In the genomic region with DNA sequence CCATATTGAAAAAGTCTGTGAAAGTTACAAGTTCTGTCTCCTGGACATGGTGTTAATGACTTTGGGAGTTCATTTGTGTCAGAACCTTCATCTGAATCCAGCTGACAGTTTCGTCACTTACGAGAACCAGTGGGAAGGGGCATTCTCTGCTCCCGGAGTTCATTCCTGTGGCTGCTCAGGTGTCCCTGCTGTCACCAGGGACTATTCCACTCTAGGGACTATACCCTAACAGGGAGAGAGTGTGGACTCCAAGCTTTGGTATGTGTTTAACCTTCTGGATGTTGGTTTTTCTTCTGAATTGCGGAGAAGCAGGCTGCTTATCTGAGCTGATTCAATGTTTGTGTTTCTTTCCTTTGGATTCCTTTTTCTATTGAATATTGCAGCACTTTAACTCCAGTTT, we compare ENCODE assay signal across 21 cellular contexts. TPM values are rescaled to one million over a fixed set of nuclear protein-coding genes. Genes with fewer than 3 reads are reported as not detected.
DNase-seq lines count a peak whose midpoint lies in the region; ATAC-seq and TF ChIP-seq lines count a peak whose summit lies in the region.
"Had no signal": no experiment of that assay in that cellular context is flagged by ENCODE, and none has a peak within 500 bp of the region (broad histone marks: within the 10 kb centered on the region; RNA-seq: fewer than 3 reads in every experiment).

No MANE protein-coding gene starts in this region.

- H3K27me3 Mint-ChIP-seq in natural killer cell (ENCODE audit: low read depth in 2 of 2) (no peaks in the 10 kb centered on the region), brain (peaks cover 3% of the 10 kb centered on the region)
- no peaks in the 10 kb centered on the region for H3K27me3 Mint-ChIP-seq in natural killer cell treated with Interleukin-12 subunit alpha and Interleukin-12 subunit beta and Interleukin-15 and Interleukin-18, amount 100 ng/mL, for 72 hours

- peak overlapping the region in 1 of 2 donors; percentile 10 for H3K27ac Mint-ChIP-seq in natural killer cell
- H3K27ac Mint-ChIP-seq in natural killer cell treated with Interleukin-12 subunit alpha and Interleukin-12 subunit beta and Interleukin-15 and Interleukin-18, amount 100 ng/mL, for 72 hours: no peak overlapping the region
- H3K27ac Mint-ChIP-seq in brain: no peak overlapping the region

- no peak overlapping the region for H3K4me3 ChIP-seq in mucosa of stomach (ENCODE audit: low read length)
- no peak overlapping the region for H3K4me3 ChIP-seq in esophagus squamous epithelium
- H3K4me3 ChIP-seq: PC-9 had no signal

- H3K4me1 ChIP-seq in mucosa of stomach (ENCODE audit: control insufficient read depth, insufficient read depth, low read length): peaks cover 7% of the 10 kb centered on the region
- H3K4me1 ChIP-seq in esophagus squamous epithelium: peaks cover 0 to 14% (median 3%) of the 10 kb centered on the region in 3 donors

- H3K9ac ChIP-seq in mucosa of stomach (ENCODE audit: low read length): peak overlapping the region; percentile 12

- H3K4me1 Mint-ChIP-seq in natural killer cell: peaks cover 11 to 15% of the 10 kb centered on the region in 2 donors
- peaks cover 0 to 10% of the 10 kb centered on the region in 2 donors for H3K4me1 Mint-ChIP-seq in natural killer cell treated with Interleukin-12 subunit alpha and Interleukin-12 subunit beta and Interleukin-15 and Interleukin-18, amount 100 ng/mL, for 72 hours (ENCODE audit: low read depth in 2 of 2)
- peaks cover 18% of the 10 kb centered on the region for H3K4me1 Mint-ChIP-seq in brain

- intact Hi-C loops in natural killer cell (cut with micrococcal nuclease) (no loop called here), esophagus squamous epithelium (cut with DNase I) (no loop called here)

- no peak for TF ChIP-seq POLR2A in esophagus squamous epithelium (IDR thresholded peaks at IDR 0.05)

- no peaks in the 10 kb centered on the region for H3K9me3 ChIP-seq in mucosa of stomach (ENCODE audit: control insufficient read depth, low read length)
- H3K9me3 ChIP-seq in esophagus squamous epithelium: no peaks in the 10 kb centered on the region

- no peaks in the 10 kb centered on the region for H3K9me3 Mint-ChIP-seq in natural killer cell
- no peaks in the 10 kb centered on the region for H3K9me3 Mint-ChIP-seq in natural killer cell treated with Interleukin-12 subunit alpha and Interleukin-12 subunit beta and Interleukin-15 and Interleukin-18, amount 100 ng/mL, for 72 hours
- H3K9me3 Mint-ChIP-seq in brain: peaks cover 4 to 10% (median 7%) of the 10 kb centered on the region in 5 experiments
- H3K9me3 Mint-ChIP-seq: IgD-negative memory B cell had no signal

- WGBS in esophagus squamous epithelium, 2 donors: 78 to 93% methylated on average over 4 of the region's 4 CpGs

- TF ChIP-seq CTCF in natural killer cell (IDR thresholded peaks at IDR 0.05): no peak
- no peak for TF ChIP-seq CTCF in brain (conservative IDR thresholded peaks at IDR 0.05)
- no peak for TF ChIP-seq CTCF in esophagus squamous epithelium (IDR thresholded peaks at IDR 0.05)

- H3K4me3 Mint-ChIP-seq in natural killer cell (peak overlapping the region; percentile 30), brain (peak overlapping the region; percentile 18 to 51 (median 22))
- no peak overlapping the region for H3K4me3 Mint-ChIP-seq in natural killer cell treated with Interleukin-12 subunit alpha and Interleukin-12 subunit beta and Interleukin-15 and Interleukin-18, amount 100 ng/mL, for 72 hours
- H3K4me3 Mint-ChIP-seq: CD14-positive monocyte had no signal

- ATAC-seq in natural killer cell: no peak
- ATAC-seq in natural killer cell treated with Interleukin-12 subunit alpha and Interleukin-12 subunit beta and Interleukin-15 and Interleukin-18, amount 100 ng/mL, for 72 hours: no peak

- H3K27me3 ChIP-seq in mucosa of stomach (ENCODE audit: control insufficient read depth, insufficient read depth, low read length): no peaks in the 10 kb centered on the region
- H3K27me3 ChIP-seq in esophagus squamous epithelium: no peaks in the 10 kb centered on the region

- H3K27ac ChIP-seq in esophagus squamous epithelium: no peak overlapping the region
- H3K27ac ChIP-seq: PC-9 had no signal

- no peaks in the 10 kb centered on the region for H3K36me3 ChIP-seq in mucosa of stomach (ENCODE audit: control insufficient read depth, insufficient read depth, low read length)
- no peaks in the 10 kb centered on the region for H3K36me3 ChIP-seq in esophagus squamous epithelium

- H3K36me3 Mint-ChIP-seq in natural killer cell: no peaks in the 10 kb centered on the region
- H3K36me3 Mint-ChIP-seq in natural killer cell treated with Interleukin-12 subunit alpha and Interleukin-12 subunit beta and Interleukin-15 and Interleukin-18, amount 100 ng/mL, for 72 hours: no peaks in the 10 kb centered on the region
- no peaks in the 10 kb centered on the region for H3K36me3 Mint-ChIP-seq in brain
- H3K36me3 Mint-ChIP-seq: CD14-positive monocyte, IgD-negative memory B cell had no signal

- no peak for DNase-seq in natural killer cell
- DNase-seq in natural killer cell treated with Interleukin-12 subunit alpha and Interleukin-12 subunit beta and Interleukin-15 and Interleukin-18, amount 100 ng/mL, for 72 hours (ENCODE audit: low spot score): no peak
- no peak for DNase-seq in Kasumi-1 (lab: John Stamatoyannopoulos, UW)
- DNase-seq in esophagus squamous epithelium (lab: John Stamatoyannopoulos, UW): no peak
- DNase-seq in superior temporal gyrus (ENCODE audit: extremely low spot score): no peak
- no peak for DNase-seq in SKM-1 (lab: John Stamatoyannopoulos, UW; ENCODE audit: unreplicated experiment)
- DNase-seq: EL, GF-D8, MM.1S, NCI-H1048, NCI-H1436, NCI-H1930, NCI-H2227 treated with DMSO at 0.1 percent for 48 hours, NCI-H510A, PC-9, RPMI8226, SHP77 had no signal

RNA-seq across cellular contexts. Expression of a gene that starts 12.4 kb away (rescaled TPM):
- 1 to 10 TPM; 4.1 to 4.7 (median 4.1) TPM for total RNA-seq in natural killer cell
- 1 to 10 TPM; 1.3 to 1.6 TPM for total RNA-seq in natural killer cell treated with Interleukin-12 subunit alpha and Interleukin-12 subunit beta and Interleukin-15 and Interleukin-18, amount 100 ng/mL, for 72 hours
- 0.63 TPM for polyA plus RNA-seq in brain (ENCODE audit: insufficient read depth, low read depth, low replicate concordance)
- total RNA-seq in esophagus squamous epithelium: 1 to 10 TPM in 2 of 4 donors, under 1 TPM in 2; 0.15 to 2.5 (median 1.6) TPM

RNA-seq across cellular contexts. Expression of a gene that starts 54.2 kb away (rescaled TPM):
- total RNA-seq in natural killer cell (10 to 100 TPM; 22.0 to 27.1 (median 23.3) TPM), esophagus squamous epithelium (1 to 10 TPM; 1.6 to 9.3 (median 4.8) TPM)
- 10 to 100 TPM; 12.5 to 13.2 TPM for total RNA-seq in natural killer cell treated with Interleukin-12 subunit alpha and Interleukin-12 subunit beta and Interleukin-15 and Interleukin-18, amount 100 ng/mL, for 72 hours
- 2.4 TPM for polyA plus RNA-seq in brain (ENCODE audit: insufficient read depth, low read depth, low replicate concordance)

RNA-seq across cellular contexts. Expression of a gene that starts 56.2 kb away (rescaled TPM):
- total RNA-seq in natural killer cell (1 to 10 TPM; 3.5 to 6.1 (median 3.9) TPM), esophagus squamous epithelium (1 to 10 TPM; 1.7 to 6.4 (median 3.7) TPM)
- total RNA-seq in natural killer cell treated with Interleukin-12 subunit alpha and Interleukin-12 subunit beta and Interleukin-15 and Interleukin-18, amount 100 ng/mL, for 72 hours: 1 to 10 TPM; 2.2 to 2.5 TPM
- polyA plus RNA-seq in brain (ENCODE audit: insufficient read depth, low read depth, low replicate concordance): 1.1 TPM
